Comparison of ENCODE assay signal across 24 cellular contexts in the genomic region with DNA sequence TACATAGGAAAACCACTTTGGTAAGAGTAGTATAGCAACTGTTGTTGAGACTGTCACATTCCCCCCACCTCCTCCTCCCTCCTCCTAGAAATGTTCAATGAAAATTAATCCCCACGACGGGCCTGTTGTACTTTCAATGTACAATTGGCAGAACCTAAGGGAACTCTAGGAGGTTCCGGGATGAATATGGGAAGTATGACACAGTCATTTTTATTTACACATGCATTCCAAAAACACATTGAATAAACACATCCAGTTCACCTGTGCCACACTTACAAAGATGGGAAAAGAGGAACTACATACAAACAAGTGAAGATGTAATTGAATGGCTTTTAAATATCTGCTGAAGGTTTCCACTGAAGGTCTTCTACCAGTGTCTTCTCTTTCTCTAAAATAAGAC.
A peak's percentile ranks its signal among the peaks of the same experiment; 100 is the strongest.
DNase-seq lines count a peak whose midpoint lies in the region; ATAC-seq, FAIRE-seq and TF ChIP-seq lines count a peak whose summit lies in the region.
"Had no signal": no experiment of that assay in that cellular context is flagged by ENCODE, and none has a peak within 500 bp of the region (broad histone marks: within the 10 kb centered on the region; RNA-seq: fewer than 3 reads in every experiment).

No MANE protein-coding gene starts in this region.

- H3K4me1 ChIP-seq in PC-3 (ENCODE audit: insufficient read depth, low read length) (peaks cover 10% of the 10 kb centered on the region), small intestine (ENCODE audit: control insufficient read depth in 2 of 2, insufficient read depth in 1 of 2, low read depth in 1 of 2, low read length in 1 of 2) (no peaks in the 10 kb centered on the region)
- H3K4me1 ChIP-seq: BE2C had no signal

- H4K20me1 ChIP-seq in PC-3 (ENCODE audit: low read length), result no peaks in the 10 kb centered on the region
- H4K20me1 ChIP-seq: BLaER1 had no signal

- H3K27me3 ChIP-seq in PC-3 (ENCODE audit: low read length), result no peaks in the 10 kb centered on the region
- no peaks in the 10 kb centered on the region for H3K27me3 ChIP-seq in small intestine (ENCODE audit: control insufficient read depth in 2 of 2, insufficient read depth in 2 of 2, low read length in 2 of 2)
- H3K27me3 ChIP-seq: BE2C, BLaER1 had no signal

- DNase-seq in DMS53 (lab: John Stamatoyannopoulos, UW) (peak; percentile 35), LNCaP clone FGC (ENCODE audit: low read depth) (peak; percentile 14), PC-3 (peak; percentile 64), HEK293T (ENCODE audit: extremely low spot score) (no peak), small intestine (no peak), NCI-H1092 treated with DMSO at 0.1 percent for 48 hours (lab: John Stamatoyannopoulos, UW) (no peak)
- DNase-seq: 8988T; ACHN; BE2C; C1 segment of cervical spinal cord; Calu3; CD4-positive, alpha-beta memory T cell; CD4-positive, CD25-positive, alpha-beta regulatory T cell; CD8-positive, alpha-beta memory T cell; COR-L47; DMS79 treated with DMSO at 0.1 percent for 48 hours; GF-D8 had no signal

- no peak overlapping the region for H3K4me2 ChIP-seq in PC-3 (ENCODE audit: low read length)
- H3K4me2 ChIP-seq: BLaER1 had no signal

- H3K9ac ChIP-seq in PC-3 (ENCODE audit: low read length), result no peak overlapping the region
- H3K9ac ChIP-seq: BLaER1 had no signal

- CTCF ChIA-PET in PC-3 (lab: Charles Lee) (no interaction called here), HEK293T (lab: Yijun Ruan, JAX) (no interaction called here)

- no peaks in the 10 kb centered on the region for H3K9me3 ChIP-seq in PC-3 (ENCODE audit: low read length)
- H3K9me3 ChIP-seq in small intestine (ENCODE audit: control insufficient read depth, low read depth), result no peaks in the 10 kb centered on the region
- H3K9me3 ChIP-seq: BE2C had no signal

- WGBS in small intestine, 3 donors, result 90 to 97% (median 96%) methylated on average over 3 of the region's 3 CpGs

- BruUV-seq in PC-3 (replicated peaks; lab: Mats Ljungman, UMichigan), result no TSS peak

- H3F3A ChIP-seq in PC-3 (ENCODE audit: low read length, unreplicated experiment), result no peaks in the 10 kb centered on the region

- ATAC-seq in PC-3, result peak; percentile 92
- no peak for ATAC-seq in GM19328 (IDR thresholded peaks at IDR 0.05; ENCODE audit: unreplicated experiment)

- no peak overlapping the region for H3K4me3 ChIP-seq in LNCaP clone FGC (ENCODE audit: low read depth, low read length)
- no peak overlapping the region for H3K4me3 ChIP-seq in PC-3 (ENCODE audit: low read length)
- H3K4me3 ChIP-seq in small intestine (ENCODE audit: low read depth in 1 of 2, low read length in 2 of 2), result no peak overlapping the region
- H3K4me3 ChIP-seq: BLaER1 had no signal

- TF ChIP-seq CTCF in LNCaP clone FGC (IDR thresholded peaks at IDR 0.05; ENCODE audit: control insufficient read depth, extremely low read depth, insufficient read depth) (no peak), PC-3 (conservative IDR thresholded peaks at IDR 0.05; ENCODE audit: low read depth, low read length) (no peak)

- no peaks in the 10 kb centered on the region for H3K9me2 ChIP-seq in PC-3 (replicated peaks; ENCODE audit: low read length)

- no peak for FAIRE-seq in small intestine (lab: Jason Lieb, UNC)
- FAIRE-seq: A204.1, D721Med, G401.6, GM12891, GM19239 had no signal

- H3K79me2 ChIP-seq in PC-3 (ENCODE audit: low read length), result no peaks in the 10 kb centered on the region

- H3K27ac ChIP-seq in PC-3 (ENCODE audit: low read length), result no peak overlapping the region
- H3K27ac ChIP-seq in small intestine (ENCODE audit: low read depth in 1 of 2, low read length in 1 of 2), result no peak overlapping the region
- H3K27ac ChIP-seq: BLaER1 had no signal

- POLR2A ChIA-PET in PC-3 (lab: Charles Lee; ENCODE audit: unreplicated experiment) (no interaction called here), HEK293T (lab: Yijun Ruan, JAX) (interaction anchor here (1.4 kb wide), 1 partner anchor 38 kb away, joined by 3 read pairs; no protein-coding TSS in a partner anchor)

- no peaks in the 10 kb centered on the region for H3K36me3 ChIP-seq in PC-3 (ENCODE audit: low read depth, low read length)
- no peaks in the 10 kb centered on the region for H3K36me3 ChIP-seq in small intestine (ENCODE audit: control insufficient read depth in 2 of 2, insufficient read depth in 2 of 2, low read length in 2 of 2)
- H3K36me3 ChIP-seq: BE2C, BLaER1 had no signal

- 0 out of 2 replicates have a peak overlapping the region, but pooled peaks have one; percentile 1 for H2AFZ ChIP-seq in PC-3 (ENCODE audit: low read length)

- intact Hi-C loops in PC-3 (cut with micrococcal nuclease), result no loop called here

TF ChIP-seq in HEK293T, 16 proteins besides CTCF, POLR2A, EP300 and RAD21:
- TF ChIP-seq L3MBTL2 (conservative IDR thresholded peaks at IDR 0.05), result no peak
- TF ChIP-seq FOXK2 (IDR thresholded peaks at IDR 0.05), result no peak
- no peak for TF ChIP-seq ELF4 (IDR thresholded peaks at IDR 0.05)
- no peak for TF ChIP-seq ZNF384 (IDR thresholded peaks at IDR 0.05)
- TF ChIP-seq HDGF (IDR thresholded peaks at IDR 0.05; ENCODE audit: borderline replicate concordance), result no peak
- TF ChIP-seq, protein P1, sequence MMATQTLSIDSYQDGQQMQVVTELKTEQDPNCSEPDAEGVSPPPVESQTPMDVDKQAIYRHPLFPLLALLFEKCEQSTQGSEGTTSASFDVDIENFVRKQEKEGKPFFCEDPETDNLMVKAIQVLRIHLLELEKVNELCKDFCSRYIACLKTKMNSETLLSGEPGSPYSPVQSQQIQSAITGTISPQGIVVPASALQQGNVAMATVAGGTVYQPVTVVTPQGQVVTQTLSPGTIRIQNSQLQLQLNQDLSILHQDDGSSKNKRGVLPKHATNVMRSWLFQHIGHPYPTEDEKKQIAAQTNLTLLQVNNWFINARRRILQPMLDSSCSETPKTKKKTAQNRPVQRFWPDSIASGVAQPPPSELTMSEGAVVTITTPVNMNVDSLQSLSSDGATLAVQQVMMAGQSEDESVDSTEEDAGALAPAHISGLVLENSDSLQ (IDR thresholded peaks at IDR 0.05), result no peak
TF ChIP-seq in HEK293T: peak in this region for 0.

Comparison
In these comparisons a context has a peak if more than half of its experiments do, and no peak if none do; other contexts are left out.
1. DNase-seq: peak in DMS53 (single experiment), LNCaP clone FGC (single experiment) and PC-3 (single experiment); none in HEK293T (single experiment), small intestine (single experiment) and NCI-H1092 treated with DMSO at 0.1 percent for 48 hours (single experiment).